ENCODE assay signal across 18 cellular contexts in the genomic region with DNA sequence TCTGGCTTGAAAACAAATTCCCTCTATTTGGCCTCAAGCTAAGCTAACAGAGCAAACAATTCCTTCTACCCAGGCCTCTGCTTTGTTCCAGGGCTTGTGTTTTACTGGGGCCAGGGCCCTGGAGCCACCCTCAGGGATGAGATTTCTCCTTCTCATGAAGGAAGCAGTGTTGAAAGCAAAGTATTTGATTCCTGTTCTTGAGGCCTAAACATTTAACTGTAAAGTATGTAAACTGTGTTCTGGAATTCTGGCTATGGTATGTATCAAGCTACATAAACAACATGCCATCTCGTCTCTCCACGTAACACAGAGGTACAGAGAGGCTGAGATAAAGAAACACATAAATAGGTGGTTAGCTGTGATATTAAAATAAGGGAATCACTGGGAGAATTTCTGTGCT.
DNase-seq lines count a peak whose midpoint lies in the region; TF ChIP-seq lines count a peak whose summit lies in the region.
"Had no signal": no experiment of that assay in that cellular context is flagged by ENCODE, and none has a peak within 500 bp of the region (broad histone marks: within the 10 kb centered on the region; RNA-seq: fewer than 3 reads in every experiment).

No MANE protein-coding gene starts in this region.

- H3K4me3 ChIP-seq in adipocyte (ENCODE audit: low read length) = no peak overlapping the region
- H3K4me3 ChIP-seq in trophoblast cell (ENCODE audit: low read depth, low read length) = no peak overlapping the region
- no peak overlapping the region for H3K4me3 ChIP-seq in tibial artery

- no peak overlapping the region for H3K18ac ChIP-seq in trophoblast cell (ENCODE audit: low read length)

- H4K12ac ChIP-seq in trophoblast cell (ENCODE audit: low read depth, low read length) = no peak overlapping the region

- H3K9me3 ChIP-seq in adipocyte (ENCODE audit: control insufficient read depth, low read length) (no peaks in the 10 kb centered on the region), trophoblast cell (ENCODE audit: insufficient read depth, low read depth, low read length) (peaks cover 2% of the 10 kb centered on the region), tibial artery (no peaks in the 10 kb centered on the region)

- H3K9ac ChIP-seq in adipocyte (ENCODE audit: low read length) (no peak overlapping the region), trophoblast cell (ENCODE audit: low read length) (no peak overlapping the region)

- H3K27me3 ChIP-seq in adipocyte (replicated peaks; ENCODE audit: control insufficient read depth, insufficient read depth, low read length) = no peaks in the 10 kb centered on the region
- no peaks in the 10 kb centered on the region for H3K27me3 ChIP-seq in trophoblast cell (ENCODE audit: insufficient read depth, low read length)
- H3K27me3 ChIP-seq in tibial artery = no peaks in the 10 kb centered on the region

- H3K79me2 ChIP-seq in trophoblast cell (ENCODE audit: control insufficient read depth, insufficient read depth, low read length, poor library complexity) = no peaks in the 10 kb centered on the region

- no peaks in the 10 kb centered on the region for H3K4me1 Mint-ChIP-seq in activated naive CD8-positive, alpha-beta T cell treated with anti-CD3 and anti-CD28 coated beads for 36 hours
- H3K4me1 Mint-ChIP-seq: CD14-positive monocyte, IgD-negative memory B cell had no signal

- no peak overlapping the region for H2BK120ac ChIP-seq in trophoblast cell (ENCODE audit: insufficient read depth, low read length, poor library complexity)

- TF ChIP-seq CTCF in tibial artery (IDR thresholded peaks at IDR 0.05) = no peak

- H3K36me3 ChIP-seq in adipocyte (ENCODE audit: control insufficient read depth, insufficient read depth, low read length, severe bottlenecking) (peaks cover 5% of the 10 kb centered on the region), trophoblast cell (ENCODE audit: control insufficient read depth in 1 of 2, insufficient read depth in 2 of 2, low read length in 2 of 2) (peaks cover 0 to 3% of the 10 kb centered on the region in 2 experiments), tibial artery (no peaks in the 10 kb centered on the region)

- H3K27ac ChIP-seq in trophoblast cell (ENCODE audit: low read depth, low read length) (no peak overlapping the region), tibial artery (no peak overlapping the region)
- H3K27ac ChIP-seq: HL-60 had no signal

- H3K79me1 ChIP-seq in trophoblast cell (ENCODE audit: low read length) = no peaks in the 10 kb centered on the region

- intact Hi-C loops in tibial artery (cut with DNase I; ENCODE audit: low total_unique reads) = no loop called here

- H4K91ac ChIP-seq in trophoblast cell (ENCODE audit: low read depth, low read length) = no peak overlapping the region

- H3K23ac ChIP-seq in trophoblast cell (ENCODE audit: low read length) = no peak overlapping the region

- H4K8ac ChIP-seq in trophoblast cell (ENCODE audit: low read depth, low read length) = no peak overlapping the region

- H2AFZ ChIP-seq in trophoblast cell (ENCODE audit: insufficient read depth, low read length, poor library complexity) = no peak overlapping the region

- H3K4me3 Mint-ChIP-seq in activated naive CD8-positive, alpha-beta T cell treated with anti-CD3 and anti-CD28 coated beads for 36 hours = no peak overlapping the region
- H3K4me3 Mint-ChIP-seq: CD14-positive monocyte, H9, IgD-negative memory B cell had no signal

- no CpG with 5 or more reads among the region's 2 CpGs for WGBS in trophoblast cell (ENCODE audit: extremely low coverage, insufficient coverage, insufficient read length)

- H3K36me3 Mint-ChIP-seq in activated naive CD8-positive, alpha-beta T cell treated with anti-CD3 and anti-CD28 coated beads for 36 hours = peaks cover 8% of the 10 kb centered on the region
- H3K36me3 Mint-ChIP-seq: CD14-positive monocyte had no signal

- H2AK5ac ChIP-seq in trophoblast cell (ENCODE audit: low read length) = no peak overlapping the region

- H3K4ac ChIP-seq in trophoblast cell (ENCODE audit: low read depth, low read length) = no peak overlapping the region

- no peak overlapping the region for H2BK12ac ChIP-seq in trophoblast cell (ENCODE audit: low read length)

- no peaks in the 10 kb centered on the region for H3K27me3 Mint-ChIP-seq in activated naive CD8-positive, alpha-beta T cell treated with anti-CD3 and anti-CD28 coated beads for 36 hours
- H3K27me3 Mint-ChIP-seq: IgD-negative memory B cell had no signal

- H3K9me3 Mint-ChIP-seq in activated naive CD8-positive, alpha-beta T cell treated with anti-CD3 and anti-CD28 coated beads for 36 hours = peaks cover 1% of the 10 kb centered on the region
- H3K9me3 Mint-ChIP-seq: IgD-negative memory B cell had no signal

- H3K14ac ChIP-seq in trophoblast cell (ENCODE audit: low read length) = no peak overlapping the region

- H3K27ac Mint-ChIP-seq in activated naive CD8-positive, alpha-beta T cell treated with anti-CD3 and anti-CD28 coated beads for 36 hours = no peak overlapping the region
- H3K27ac Mint-ChIP-seq: CD14-positive monocyte, H9, IgD-negative memory B cell had no signal

- H3K4me2 ChIP-seq in trophoblast cell (ENCODE audit: low read length) = no peak overlapping the region

- peak; percentile 23 for DNase-seq in DMS53 (lab: John Stamatoyannopoulos, UW)
- peak; percentile 9 for DNase-seq in NCI-H1092 (lab: John Stamatoyannopoulos, UW)
- DNase-seq in adipocyte (ENCODE audit: low read depth) = peak; percentile 38
- peak; percentile 35 to 67 for DNase-seq in trophoblast cell
- no peak for DNase-seq in cerebellar nuclear complex (lab: John Stamatoyannopoulos, UW)
- no peak for DNase-seq in activated naive CD8-positive, alpha-beta T cell treated with anti-CD3 and anti-CD28 coated beads for 36 hours
- no peak for DNase-seq in tibial artery
- DNase-seq: GDM1, H9, Karpas-422, NCI-H1048, NCI-H1694, NCI-H524, Right ventricle myocardium superior, SW 1271 had no signal

- H3K4me1 ChIP-seq in adipocyte (ENCODE audit: control insufficient read depth, insufficient read depth, low read length) (peaks cover 10% of the 10 kb centered on the region), trophoblast cell (ENCODE audit: control insufficient read depth in 1 of 2, insufficient read depth in 2 of 2, low read length in 2 of 2) (peaks cover 5 to 7% of the 10 kb centered on the region in 2 experiments), tibial artery (no peaks in the 10 kb centered on the region)

- H2BK5ac ChIP-seq in trophoblast cell (ENCODE audit: low read depth, low read length, poor library complexity) = no peak overlapping the region

Comparison
In these comparisons a context has a peak if more than half of its experiments do, and no peak if none do; other contexts are left out.
1. DNase-seq: peak in DMS53 (single experiment), NCI-H1092 (single experiment), adipocyte (single experiment) and trophoblast cell (2 of 2); none in cerebellar nuclear complex (0 of 2), activated naive CD8-positive, alpha-beta T cell treated with anti-CD3 and anti-CD28 coated beads for 36 hours (single experiment) and tibial artery (0 of 2).